8 cellular contexts compared by ENCODE assay signal in genomic region chr9:121269030-121269887, GRCh38. TPM values are rescaled to one million over a fixed set of nuclear protein-coding genes. Genes with fewer than 3 reads are reported as not detected.
DNase-seq lines count a peak whose midpoint lies in the region; ATAC-seq and TF ChIP-seq lines count a peak whose summit lies in the region.

No MANE protein-coding gene starts in this region.

- TF ChIP-seq CTCF in epithelial cell of esophagus (IDR thresholded peaks at IDR 0.05; ENCODE audit: insufficient read depth, low read depth, low read length, missing control alignments) = no peak

- DNase-seq in NCI-H69 (lab: John Stamatoyannopoulos, UW) (peak; percentile 29), epithelial cell of esophagus (ENCODE audit: low read depth) (no peak), naive B cell (no peak), HPDE6-E6E7 (ENCODE audit: extremely low spot score) (no peak), NCI-H2171 (lab: John Stamatoyannopoulos, UW) (no peak)

- H3K4me1 Mint-ChIP-seq in naive B cell = peaks cover 14 to 25% (median 22%) of the 10 kb centered on the region in 3 donors

- peak overlapping the region in 2 of 6 donors; percentile 49 to 57 for H3K27ac Mint-ChIP-seq in naive B cell

- peaks cover 0 to 7% (median 0%) of the 10 kb centered on the region in 3 donors for H3K27me3 Mint-ChIP-seq in naive B cell

- no peaks in the 10 kb centered on the region for H3K36me3 Mint-ChIP-seq in naive B cell

- ATAC-seq in GM18907 (IDR thresholded peaks at IDR 0.05; ENCODE audit: unreplicated experiment) (peak; percentile 27), naive B cell (ENCODE audit: low read depth in 2 of 2) (peak; percentile 11 to 17), GM18867 (IDR thresholded peaks at IDR 0.05; ENCODE audit: unreplicated experiment) (no peak), GM19452 (IDR thresholded peaks at IDR 0.05; ENCODE audit: unreplicated experiment) (no peak)

- no peaks in the 10 kb centered on the region for H3K9me3 Mint-ChIP-seq in naive B cell

- peak overlapping the region; percentile 90 for H3K4me3 ChIP-seq in epithelial cell of esophagus (ENCODE audit: low read length)

- H3K4me3 Mint-ChIP-seq in naive B cell = peak overlapping the region; percentile 88 to 94 (median 90)

RNA-seq across cellular contexts. Expression of gene GSN, which starts 1.3 kb away (rescaled TPM):
- polyA plus RNA-seq in naive B cell (ENCODE audit: low read depth in 6 of 6) = 10 to 100 TPM in 3 of 6 donors, 1 to 10 TPM in 3; 3.3 to 13.5 (median 8.0) TPM

Comparison
In these comparisons a context has a peak if more than half of its experiments do, and no peak if none do; other contexts are left out.
1. ATAC-seq: peak in GM18907 (single experiment) and naive B cell (2 of 2); none in GM18867 (single experiment) and GM19452 (single experiment).